8 cellular contexts compared by ENCODE assay signal in genomic region chr12:51590347-51591019, GRCh38. TPM values are rescaled to one million over a fixed set of nuclear protein-coding genes. Genes with fewer than 3 reads are reported as not detected.
DNase-seq lines count a peak whose midpoint lies in the region; ATAC-seq and TF ChIP-seq lines count a peak whose summit lies in the region.

No MANE protein-coding gene starts in this region.

- H3K27ac Mint-ChIP-seq in CD4-positive, alpha-beta T cell: no peak overlapping the region
- no peak overlapping the region for H3K27ac Mint-ChIP-seq in activated naive CD4-positive, alpha-beta T cell treated with anti-CD3 and anti-CD28 coated beads for 36 hours
- H3K27ac Mint-ChIP-seq in glutamatergic neuron (ENCODE audit: unreplicated experiment): peak overlapping the region; percentile 81

- no peak overlapping the region for H3K27ac ChIP-seq in CD4-positive, alpha-beta T cell (ENCODE audit: low read depth, low read length)
- H3K27ac ChIP-seq in trophoblast cell (ENCODE audit: low read depth, low read length) (no peak overlapping the region), tibial nerve (no peak overlapping the region)

- peaks cover 23% of the 10 kb centered on the region for H3K4me1 Mint-ChIP-seq in CD4-positive, alpha-beta T cell (ENCODE audit: low read depth)
- peaks cover 12% of the 10 kb centered on the region for H3K4me1 Mint-ChIP-seq in activated naive CD4-positive, alpha-beta T cell treated with anti-CD3 and anti-CD28 coated beads for 36 hours (ENCODE audit: low read depth)
- peaks cover 22% of the 10 kb centered on the region for H3K4me1 Mint-ChIP-seq in glutamatergic neuron (ENCODE audit: low read depth, unreplicated experiment)

- peak; percentile 44 to 74 (median 59) for DNase-seq in CD4-positive, alpha-beta T cell
- DNase-seq in SHP77 treated with DMSO at 0.1 percent for 48 hours (lab: John Stamatoyannopoulos, UW) (peak; percentile 64), glutamatergic neuron (peak; percentile 93), trophoblast cell (peak; percentile 41 to 79), tibial nerve (ENCODE audit: low spot score in 2 of 2) (no peak)
- DNase-seq in activated naive CD4-positive, alpha-beta T cell treated with anti-CD3 and anti-CD28 coated beads for 36 hours: peak; percentile 76

- no peak for TF ChIP-seq POLR2A in tibial nerve (IDR thresholded peaks at IDR 0.05)

- no peak overlapping the region for H2BK12ac ChIP-seq in trophoblast cell (ENCODE audit: low read length)

- no peak overlapping the region for H3K9ac ChIP-seq in trophoblast cell (ENCODE audit: low read length)

- TF ChIP-seq CTCF in CD4-positive, alpha-beta T cell (IDR thresholded peaks at IDR 0.05): no peak
- TF ChIP-seq CTCF in LNCAP (IDR thresholded peaks at IDR 0.05) (peak; percentile 87), glutamatergic neuron (IDR thresholded peaks at IDR 0.05; ENCODE audit: partially characterized antibody, unreplicated experiment) (peak; percentile 61), tibial nerve (IDR thresholded peaks at IDR 0.05) (peak; percentile 27 to 64 (median 40))

- no peak overlapping the region for H4K8ac ChIP-seq in trophoblast cell (ENCODE audit: low read depth, low read length)

- no peak for TF ChIP-seq EP300 in tibial nerve (IDR thresholded peaks at IDR 0.05)

- POLR2A ChIA-PET in CD4-positive, alpha-beta T cell (lab: Charles Lee): no interaction called here

- H3K4me2 ChIP-seq in trophoblast cell (ENCODE audit: low read length): peak overlapping the region; percentile 79

- no peak overlapping the region for H4K12ac ChIP-seq in trophoblast cell (ENCODE audit: low read depth, low read length)

- no peak overlapping the region for H3K14ac ChIP-seq in trophoblast cell (ENCODE audit: low read length)

- no peak overlapping the region for H3K23ac ChIP-seq in trophoblast cell (ENCODE audit: low read length)

- peak overlapping the region; percentile 86 for H3K4me3 Mint-ChIP-seq in CD4-positive, alpha-beta T cell
- H3K4me3 Mint-ChIP-seq in activated naive CD4-positive, alpha-beta T cell treated with anti-CD3 and anti-CD28 coated beads for 36 hours: peak overlapping the region; percentile 80
- H3K4me3 Mint-ChIP-seq in glutamatergic neuron (ENCODE audit: unreplicated experiment): peak overlapping the region; percentile 90

- peak overlapping the region; percentile 75 for H2AFZ ChIP-seq in trophoblast cell (ENCODE audit: insufficient read depth, low read length, poor library complexity)

- H3K79me2 ChIP-seq in trophoblast cell (ENCODE audit: control insufficient read depth, insufficient read depth, low read length, poor library complexity): no peaks in the 10 kb centered on the region

- peak overlapping the region; percentile 0 for H4K91ac ChIP-seq in trophoblast cell (ENCODE audit: low read depth, low read length)

- peak overlapping the region; percentile 58 for H3K18ac ChIP-seq in trophoblast cell (ENCODE audit: low read length)

- WGBS in trophoblast cell (ENCODE audit: extremely low coverage, insufficient coverage, insufficient read length): no CpG with 5 or more reads among the region's 68 CpGs
- WGBS in tibial nerve, 2 donors: 8 to 16% methylated on average over 15 to 27 of the region's 68 CpGs

- CTCF ChIA-PET in CD4-positive, alpha-beta T cell (lab: Charles Lee): no interaction called here
- CTCF ChIA-PET in activated naive CD4-positive, alpha-beta T cell treated with anti-CD3 and anti-CD28 coated beads for 36 hours (lab: Charles Lee): interaction anchor here (1.0 kb wide), 1 partner anchor 28 kb away, joined by 3 read pairs; no protein-coding TSS in a partner anchor

- H3K36me3 ChIP-seq in trophoblast cell (ENCODE audit: control insufficient read depth in 1 of 2, insufficient read depth in 2 of 2, low read length in 2 of 2): no peaks in the 10 kb centered on the region
- no peaks in the 10 kb centered on the region for H3K36me3 ChIP-seq in tibial nerve

- ATAC-seq in CD4-positive, alpha-beta T cell (ENCODE audit: poor library complexity): peak; percentile 88
- peak; percentile 72 for ATAC-seq in GM21447 (IDR thresholded peaks at IDR 0.05; ENCODE audit: unreplicated experiment)

- H3K9me3 ChIP-seq in CD4-positive, alpha-beta T cell (ENCODE audit: control insufficient read depth, low read length): no peaks in the 10 kb centered on the region
- H3K9me3 ChIP-seq in trophoblast cell (ENCODE audit: insufficient read depth, low read depth, low read length): no peaks in the 10 kb centered on the region
- H3K9me3 ChIP-seq in tibial nerve: no peaks in the 10 kb centered on the region

- H3K4ac ChIP-seq in trophoblast cell (ENCODE audit: low read depth, low read length): no peak overlapping the region

- H3K4me3 ChIP-seq in trophoblast cell (ENCODE audit: low read depth, low read length): peak overlapping the region; percentile 78
- peak overlapping the region in 2 of 4 donors; percentile 24 to 71 for H3K4me3 ChIP-seq in tibial nerve

- H3K27me3 ChIP-seq in CD4-positive, alpha-beta T cell (ENCODE audit: control insufficient read depth, insufficient read depth, low read length): peaks cover 40% of the 10 kb centered on the region
- peaks cover 8% of the 10 kb centered on the region for H3K27me3 ChIP-seq in trophoblast cell (ENCODE audit: insufficient read depth, low read length)
- H3K27me3 ChIP-seq in tibial nerve: peaks cover 0 to 68% of the 10 kb centered on the region in 2 donors

- H3K4me1 ChIP-seq in trophoblast cell (ENCODE audit: control insufficient read depth in 1 of 2, insufficient read depth in 2 of 2, low read length in 2 of 2) (peaks cover 5 to 7% of the 10 kb centered on the region in 2 experiments), tibial nerve (peaks cover 0 to 18% (median 7%) of the 10 kb centered on the region in 4 donors)

- H2AK5ac ChIP-seq in trophoblast cell (ENCODE audit: low read length): no peak overlapping the region

- no peaks in the 10 kb centered on the region for H3K36me3 Mint-ChIP-seq in CD4-positive, alpha-beta T cell (ENCODE audit: low read depth)
- H3K36me3 Mint-ChIP-seq in activated naive CD4-positive, alpha-beta T cell treated with anti-CD3 and anti-CD28 coated beads for 36 hours (ENCODE audit: low read depth): no peaks in the 10 kb centered on the region
- H3K36me3 Mint-ChIP-seq in glutamatergic neuron (ENCODE audit: unreplicated experiment): peaks cover 8% of the 10 kb centered on the region

- H3K79me1 ChIP-seq in trophoblast cell (ENCODE audit: low read length): peaks cover 3% of the 10 kb centered on the region

- peaks cover 68% of the 10 kb centered on the region for H3K27me3 Mint-ChIP-seq in CD4-positive, alpha-beta T cell
- peaks cover 47% of the 10 kb centered on the region for H3K27me3 Mint-ChIP-seq in activated naive CD4-positive, alpha-beta T cell treated with anti-CD3 and anti-CD28 coated beads for 36 hours (ENCODE audit: low read depth)
- peaks cover 9% of the 10 kb centered on the region for H3K27me3 Mint-ChIP-seq in glutamatergic neuron (ENCODE audit: unreplicated experiment)

- peak overlapping the region; percentile 5 for H2BK120ac ChIP-seq in trophoblast cell (ENCODE audit: insufficient read depth, low read length, poor library complexity)

- no peaks in the 10 kb centered on the region for H3K9me3 Mint-ChIP-seq in CD4-positive, alpha-beta T cell
- H3K9me3 Mint-ChIP-seq in activated naive CD4-positive, alpha-beta T cell treated with anti-CD3 and anti-CD28 coated beads for 36 hours: no peaks in the 10 kb centered on the region
- H3K9me3 Mint-ChIP-seq in glutamatergic neuron (ENCODE audit: unreplicated experiment): peaks cover 8% of the 10 kb centered on the region

- intact Hi-C loops in CD4-positive, alpha-beta T cell (cut with DNase I, micrococcal nuclease): loop anchor here in 1 of 2 experiments (5.0 kb wide), 1 partner anchor 362 kb away; the partner anchor contains the start of gene ACVR1B
- intact Hi-C loops in activated naive CD4-positive, alpha-beta T cell treated with anti-CD3 and anti-CD28 coated beads for 36 hours (cut with micrococcal nuclease): loop anchor here (5.0 kb wide), 4 partner anchors 108 to 277 kb away; partner anchors contain the start of gene SLC4A8

- no peak overlapping the region for H2BK5ac ChIP-seq in trophoblast cell (ENCODE audit: low read depth, low read length, poor library complexity)

RNA-seq across cellular contexts. Expression of gene SCN8A, which starts 0.6 kb away (rescaled TPM):
- total RNA-seq in CD4-positive, alpha-beta T cell: under 1 TPM; 0.14 to 0.36 TPM
- total RNA-seq in activated naive CD4-positive, alpha-beta T cell treated with anti-CD3 and anti-CD28 coated beads for 36 hours: under 1 TPM; 0.42 to 0.50 TPM
- total RNA-seq in glutamatergic neuron (ENCODE audit: unreplicated experiment): 47.6 TPM
- polyA plus RNA-seq in trophoblast cell (2013): 0.94 and 1.1 TPM in 2 replicates
- 1 to 10 TPM in 1 of 4 donors, under 1 TPM in 3; 0.21 to 3.3 (median 0.50) TPM for total RNA-seq in tibial nerve

Comparison
In these comparisons a context has a peak if more than half of its experiments do, and no peak if none do; other contexts are left out.
1. DNase-seq: peak in CD4-positive, alpha-beta T cell (10 of 10), SHP77 treated with DMSO at 0.1 percent for 48 hours (single experiment), activated naive CD4-positive, alpha-beta T cell treated with anti-CD3 and anti-CD28 coated beads for 36 hours (single experiment), glutamatergic neuron (single experiment) and trophoblast cell (2 of 2); none in tibial nerve (0 of 2).
2. RNA of gene SCN8A, which starts 0.6 kb away (total RNA-seq): 47.6 TPM in glutamatergic neuron (single experiment); 0.21 to 3.3 TPM in tibial nerve, 0.42 to 0.50 TPM in activated naive CD4-positive, alpha-beta T cell treated with anti-CD3 and anti-CD28 coated beads for 36 hours and 0.14 to 0.36 TPM in CD4-positive, alpha-beta T cell; every median in the first group is over 10 times any median in the second.
3. Peak in every context shown above with its lines, with median percentiles within 50 percentile points of each other: H3K4me3 Mint-ChIP-seq.